1 cellular context compared by ENCODE assay signal in genomic region chr17:48593126-48593829, GRCh38.
TF ChIP-seq lines count a peak whose summit lies in the region.

TSS of gene HOXB5 (minus strand) at chr17:48593779. CDS start at chr17:48593682, 97 bp downstream.

TF ChIP-seq in K562, 482 proteins besides CTCF, POLR2A, EP300 and RAD21 (continued from another document):
- TF ChIP-seq ZNF668 (CRISPR knock-in tag; IDR thresholded peaks at IDR 0.05) (no peak), ZBTB7A (IDR thresholded peaks at IDR 0.05; ENCODE audit: borderline replicate concordance, control insufficient read depth, low read depth, low read length) (no peak), NRF1 (conservative IDR thresholded peaks at IDR 0.05 in 1 of 2, IDR thresholded peaks at IDR 0.05 in 1 of 2) (no peak), STAT6 (CRISPR knock-in tag; IDR thresholded peaks at IDR 0.05) (no peak), GATA2 (CRISPR knock-in tag; IDR thresholded peaks at IDR 0.05) (no peak), RBFOX2 (IDR thresholded peaks at IDR 0.05; ENCODE audit: low read depth, low read length) (0 out of 2 replicates have a peak, but pooled peaks have one; percentile 24), ZBED1 (IDR thresholded peaks at IDR 0.05) (no peak), PHTF2 (CRISPR knock-in tag; IDR thresholded peaks at IDR 0.05) (no peak), IFI16 (CRISPR knock-in tag; IDR thresholded peaks at IDR 0.05) (no peak), TBL1XR1 (IDR thresholded peaks at IDR 0.05; ENCODE audit: low read length in 2 of 2) (no peak), ZFX (CRISPR knock-in tag; IDR thresholded peaks at IDR 0.05) (0 out of 2 replicates have a peak, but pooled peaks have one; percentile 3), PRPF4 (IDR thresholded peaks at IDR 0.05; ENCODE audit: insufficient read depth, low read depth, low read length, poor library complexity, severe bottlenecking) (no peak), ARHGAP35 (IDR thresholded peaks at IDR 0.05; ENCODE audit: partially characterized antibody) (no peak), ZNF124 (CRISPR knock-in tag; IDR thresholded peaks at IDR 0.05) (no peak)
- TF ChIP-seq, protein P1, sequence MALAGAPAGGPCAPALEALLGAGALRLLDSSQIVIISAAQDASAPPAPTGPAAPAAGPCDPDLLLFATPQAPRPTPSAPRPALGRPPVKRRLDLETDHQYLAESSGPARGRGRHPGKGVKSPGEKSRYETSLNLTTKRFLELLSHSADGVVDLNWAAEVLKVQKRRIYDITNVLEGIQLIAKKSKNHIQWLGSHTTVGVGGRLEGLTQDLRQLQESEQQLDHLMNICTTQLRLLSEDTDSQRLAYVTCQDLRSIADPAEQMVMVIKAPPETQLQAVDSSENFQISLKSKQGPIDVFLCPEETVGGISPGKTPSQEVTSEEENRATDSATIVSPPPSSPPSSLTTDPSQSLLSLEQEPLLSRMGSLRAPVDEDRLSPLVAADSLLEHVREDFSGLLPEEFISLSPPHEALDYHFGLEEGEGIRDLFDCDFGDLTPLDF (CRISPR knock-in tag; IDR thresholded peaks at IDR 0.05) = no peak
TF ChIP-seq in K562: peak in this region for 3.
